ENCODE assay signal across 11 cellular contexts in the genomic region with DNA sequence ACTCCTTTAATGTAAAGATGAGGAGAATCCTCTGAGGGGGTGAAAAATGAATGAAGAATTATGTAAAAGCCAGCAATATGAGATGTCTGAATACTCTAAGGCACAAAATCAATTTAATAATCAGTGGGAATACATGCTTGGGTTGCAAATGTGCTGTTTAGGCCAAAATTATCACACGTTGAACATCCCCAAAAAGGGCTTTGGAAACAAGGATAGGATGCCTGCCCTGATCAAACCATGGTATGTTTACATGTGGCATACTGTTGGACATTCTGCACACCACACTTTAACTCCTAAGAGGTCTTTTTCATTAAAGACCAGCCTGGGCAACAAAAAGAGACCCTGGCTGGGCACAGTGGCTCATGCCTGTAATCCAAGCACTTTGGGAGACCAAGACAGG. TPM values are rescaled to one million over a fixed set of nuclear protein-coding genes. Genes with fewer than 3 reads are reported as not detected.
"Had no signal": no experiment of that assay in that cellular context is flagged by ENCODE, and none has a peak within 500 bp of the region (broad histone marks: within the 10 kb centered on the region; RNA-seq: fewer than 3 reads in every experiment).

No MANE protein-coding gene starts in this region.

- H3K9me3 ChIP-seq: HAP-1 had no signal

- H3K4me3 ChIP-seq: GM23248, HAP-1 had no signal

- H3K4me2 ChIP-seq: KMS-11 had no signal

- H3K27ac ChIP-seq: GM23248, HL-60, KMS-11 had no signal

- H2AFZ ChIP-seq: GM23248 had no signal

- H3K4me1 ChIP-seq: HAP-1 had no signal

- H3K9ac ChIP-seq: GM23248, KMS-11 had no signal

- ATAC-seq: HCT116 had no signal

- DNase-seq: GM23248, GOT3, H7, HFFc6, KBM-7 had no signal

- FAIRE-seq: HTR-8/SVneo had no signal

RNA-seq across cellular contexts. Expression of a gene that starts 26.3 kb away (rescaled TPM):
- total RNA-seq: GM23248, H7, HFFc6 had no signal
- polyA plus RNA-seq: GM23248, IgD-negative memory B cell had no signal
